16 cellular contexts compared by ENCODE assay signal in the genomic region with DNA sequence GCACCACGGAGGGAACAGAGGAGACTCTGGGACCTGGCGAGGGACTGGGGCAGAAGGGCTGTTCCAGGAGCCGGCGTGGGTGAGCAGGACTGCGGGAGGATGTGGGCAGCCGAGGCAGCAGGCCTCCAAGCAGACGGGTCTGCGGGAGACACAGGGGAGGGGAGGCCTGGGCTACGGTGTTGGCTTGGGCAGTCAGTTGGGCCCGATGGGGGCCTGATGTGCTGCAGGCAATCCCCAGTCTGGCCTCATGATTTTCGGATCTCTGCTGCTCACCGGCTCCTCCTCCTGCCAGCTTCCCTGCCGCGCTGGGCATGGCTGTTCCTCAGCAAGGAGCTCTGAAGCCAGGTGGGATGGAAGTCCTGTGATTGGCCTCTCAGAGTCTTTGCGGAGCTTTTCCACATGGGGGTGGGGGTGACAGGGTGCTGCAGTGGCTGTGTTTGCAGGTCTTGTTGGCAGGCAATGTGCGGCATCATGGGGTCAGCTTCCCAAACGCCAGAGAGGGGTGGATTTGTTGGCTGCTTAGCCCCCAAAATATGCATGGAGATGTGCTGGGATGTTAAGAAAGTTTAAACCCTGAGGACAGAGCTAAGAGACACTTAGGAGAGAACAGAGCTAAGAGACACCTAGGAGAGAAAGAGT.
"Had no signal": no experiment of that assay in that cellular context is flagged by ENCODE, and none has a peak within 500 bp of the region (broad histone marks: within the 10 kb centered on the region; RNA-seq: fewer than 3 reads in every experiment).

No MANE protein-coding gene starts in this region.

- H3K27me3 ChIP-seq: ascending aorta had no signal

- ATAC-seq: activated T-helper 17 cell treated with anti-CD3 and anti-CD28 coated beads, Interleukin-2, amount 50 U/mL, for 72 hours; gastroesophageal sphincter; heart right ventricle; left lung; mucosa of descending colon had no signal

- H3K9me3 ChIP-seq: breast epithelium, left lung, mucosa of descending colon, prostate gland, suprapubic skin had no signal

- H3K27ac ChIP-seq: ascending aorta, breast epithelium, gastroesophageal sphincter, heart right ventricle, left lung, prostate gland, suprapubic skin had no signal

- H3K4me3 ChIP-seq: ascending aorta, breast epithelium, gastroesophageal sphincter, heart right ventricle, left lung, mucosa of descending colon, prostate gland, suprapubic skin had no signal

- H3K4me1 ChIP-seq: ascending aorta, breast epithelium, gastroesophageal sphincter, heart right ventricle, left lung, prostate gland, suprapubic skin had no signal

- DNase-seq: activated CD4-positive, alpha-beta T cell treated with anti-CD3 and anti-CD28 coated beads, Interleukin-2, amount 50 U/mL, for 1 hour; activated naive CD4-positive, alpha-beta T cell treated with anti-CD3 and anti-CD28 coated beads for 36 hours; activated naive CD8-positive, alpha-beta T cell treated with anti-CD3 and anti-CD28 coated beads, Interleukin-2, amount 50 U/mL, for 24 hours; erythroblast; heart right ventricle; left lung; mucosa of descending colon; naive thymus-derived CD4-positive, alpha-beta T cell; nucleus accumbens; right cardiac atrium had no signal

- H3K36me3 ChIP-seq: ascending aorta, breast epithelium, gastroesophageal sphincter, heart right ventricle, left lung, prostate gland, suprapubic skin had no signal
